ENCODE assay signal across 20 cellular contexts in the genomic region with DNA sequence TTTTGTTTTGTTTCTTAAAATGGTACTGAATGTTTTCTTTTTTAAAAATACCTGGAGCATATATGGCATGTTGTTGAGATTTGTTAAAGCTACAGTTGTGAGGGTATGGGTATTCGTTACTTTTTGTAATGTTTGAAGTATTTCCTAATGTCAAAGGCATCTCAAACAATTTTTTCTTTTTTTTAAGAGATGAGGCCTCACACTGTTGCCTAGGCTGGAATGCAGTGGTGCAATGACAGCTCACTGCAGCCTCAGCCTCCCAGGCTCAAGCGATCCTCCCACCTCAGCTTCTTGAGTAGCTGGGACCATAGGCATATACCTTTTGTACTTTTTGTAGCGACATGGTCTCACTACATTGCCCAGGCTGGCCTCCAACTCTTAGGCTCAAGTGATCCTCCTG. TPM values are rescaled to one million over a fixed set of nuclear protein-coding genes. Genes with fewer than 3 reads are reported as not detected.
DNase-seq lines count a peak whose midpoint lies in the region; ATAC-seq and TF ChIP-seq lines count a peak whose summit lies in the region.
"Had no signal": no experiment of that assay in that cellular context is flagged by ENCODE, and none has a peak within 500 bp of the region (broad histone marks: within the 10 kb centered on the region; RNA-seq: fewer than 3 reads in every experiment).

No MANE protein-coding gene starts in this region.

- H4K8ac ChIP-seq in mesenchymal stem cell (ENCODE audit: low read length), result no peak overlapping the region

- H2BK15ac ChIP-seq in mesenchymal stem cell (ENCODE audit: low read depth, poor library complexity, severe bottlenecking), result no peak overlapping the region

- no peak overlapping the region for H2AFZ ChIP-seq in mesenchymal stem cell (ENCODE audit: low read depth, low read length)

- no peak overlapping the region for H4K91ac ChIP-seq in mesenchymal stem cell (ENCODE audit: low read length)

- no peak overlapping the region for H3K14ac ChIP-seq in mesenchymal stem cell (ENCODE audit: low read length in 2 of 2)

- H3K18ac ChIP-seq in mesenchymal stem cell (ENCODE audit: low read depth in 1 of 2, low read length in 2 of 2), result no peak overlapping the region

- H3K36me3 ChIP-seq in mesenchymal stem cell (ENCODE audit: control insufficient read depth in 1 of 2, insufficient read depth in 2 of 2, low read depth in 1 of 2, low read length in 2 of 2) (peaks cover 61 to 97% of the 10 kb centered on the region in 2 experiments), prostate gland (peaks cover 4 to 7% of the 10 kb centered on the region in 2 donors)

- no peak overlapping the region for H3K4ac ChIP-seq in mesenchymal stem cell (ENCODE audit: low read depth in 1 of 2, low read length in 2 of 2)

- in situ Hi-C loops in astrocyte of the spinal cord (cut with HindIII; ENCODE audit: low sequenced_read_pairs), result no loop called here

- H3K4me2 ChIP-seq in mesenchymal stem cell (ENCODE audit: low read length, poor library complexity, severe bottlenecking), result no peak overlapping the region

- no peak overlapping the region for H2BK120ac ChIP-seq in mesenchymal stem cell (ENCODE audit: low read depth, low read length)

- DNase-seq in AG10803 (ENCODE audit: low read depth) (peak; percentile 56), M059J (ENCODE audit: low read depth) (peak; percentile 9), astrocyte of the spinal cord (ENCODE audit: low read depth, low spot score) (peak; percentile 12), mesenchymal stem cell (no peak), activated T-cell treated with anti-CD3 and anti-CD28 coated beads for 4 hours (no peak), prostate gland (ENCODE audit: low spot score) (no peak), GM19238 (ENCODE audit: insufficient read length, low spot score) (no peak)
- DNase-seq: CD4-positive, alpha-beta memory T cell; H7; lower lobe of right lung; NCI-H1092; NCI-H2081; NCI-H510A; nucleus accumbens had no signal

- H3K79me1 ChIP-seq in mesenchymal stem cell (replicated peaks; ENCODE audit: low read length, poor library complexity, severe bottlenecking), result peaks cover 27% of the 10 kb centered on the region

- intact Hi-C loops in prostate gland (cut with DNase I), result no loop called here

- no peak for TF ChIP-seq POLR2A in prostate gland (IDR thresholded peaks at IDR 0.05)

- H2AK5ac ChIP-seq in mesenchymal stem cell (ENCODE audit: low read length, severe bottlenecking), result peak overlapping the region; percentile 7

- H3K4me3 ChIP-seq in AG10803 (ENCODE audit: low read length) (no peak overlapping the region), astrocyte of the spinal cord (ENCODE audit: low read depth, low read length) (no peak overlapping the region), mesenchymal stem cell (ENCODE audit: insufficient read depth in 1 of 2, low read depth in 1 of 2, low read length in 2 of 2) (no peak overlapping the region), prostate gland (no peak overlapping the region)
- H3K4me3 ChIP-seq: lower lobe of right lung, right atrium auricular region, suprapubic skin had no signal

- H3K27me3 ChIP-seq in mesenchymal stem cell (ENCODE audit: control insufficient read depth in 1 of 2, insufficient read depth in 1 of 2, low read length in 2 of 2) (no peaks in the 10 kb centered on the region), prostate gland (replicated peaks; ENCODE audit: insufficient read depth) (no peaks in the 10 kb centered on the region)
- H3K27me3 ChIP-seq: right atrium auricular region, suprapubic skin had no signal

- H3K27ac ChIP-seq in mesenchymal stem cell (ENCODE audit: low read length, poor library complexity, severe bottlenecking) (peak overlapping the region; percentile 85), prostate gland (no peak overlapping the region)
- H3K27ac ChIP-seq: lower lobe of right lung, suprapubic skin had no signal

- no peak overlapping the region for H2BK12ac ChIP-seq in mesenchymal stem cell (ENCODE audit: low read length in 2 of 2)

- no peaks in the 10 kb centered on the region for H3K9me3 ChIP-seq in mesenchymal stem cell (ENCODE audit: control insufficient read depth, low read length)
- no peaks in the 10 kb centered on the region for H3K9me3 ChIP-seq in prostate gland
- H3K9me3 ChIP-seq: lower lobe of right lung, right atrium auricular region, suprapubic skin had no signal

- no peak overlapping the region for H3K9ac ChIP-seq in mesenchymal stem cell (ENCODE audit: low read length)

- peak overlapping the region; percentile 49 for H2BK5ac ChIP-seq in mesenchymal stem cell (ENCODE audit: low read depth, low read length, poor library complexity, severe bottlenecking)

- no peak overlapping the region for H3K23ac ChIP-seq in mesenchymal stem cell (ENCODE audit: low read length in 2 of 2)

- TF ChIP-seq CTCF in AG10803 (conservative IDR thresholded peaks at IDR 0.05; ENCODE audit: low read length) (no peak), astrocyte of the spinal cord (IDR thresholded peaks at IDR 0.05; ENCODE audit: low read depth, low read length) (no peak), prostate gland (IDR thresholded peaks at IDR 0.05) (no peak)

- no peak for ATAC-seq in HG02610 (IDR thresholded peaks at IDR 0.05; ENCODE audit: unreplicated experiment)
- ATAC-seq: activated naive CD4-positive, alpha-beta T cell treated with anti-CD3 and anti-CD28 coated beads, Interleukin-2, amount 50 U/mL, for 72 hours; lower lobe of right lung had no signal

- H3K4me1 ChIP-seq in mesenchymal stem cell (ENCODE audit: control insufficient read depth, insufficient read depth, low read depth, low read length) (peaks cover 5% of the 10 kb centered on the region), prostate gland (replicated peaks) (no peaks in the 10 kb centered on the region)
- H3K4me1 ChIP-seq: lower lobe of right lung, right atrium auricular region, suprapubic skin had no signal

- WGBS in mesenchymal stem cell, result 74% methylated on average over 2 of the region's 3 CpGs
- WGBS in prostate gland, result 90% methylated on average over 3 of the region's 3 CpGs

RNA-seq across cellular contexts. Expression of gene CLCN6, which starts 16.1 kb away (rescaled TPM):
- total RNA-seq in M059J (2014; rRNA removed; shearing (Covaris generic)), result 3.2 and 6.9 TPM in 2 replicates
- 23.7 TPM for polyA plus RNA-seq in mesenchymal stem cell (2013, experiment 1 of 2)
- 22.9 TPM for polyA plus RNA-seq in mesenchymal stem cell (2013, experiment 2 of 2)
- total RNA-seq in prostate gland, result 10 to 100 TPM; 13.4 to 45.0 TPM

RNA-seq across cellular contexts. Expression of gene MTHFR, which starts 16.3 kb away (rescaled TPM):
- 2.0 and 7.5 TPM in 2 replicates for total RNA-seq in M059J (2014; rRNA removed; shearing (Covaris generic))
- 13.7 TPM for polyA plus RNA-seq in mesenchymal stem cell (2013, experiment 1 of 2)
- polyA plus RNA-seq in mesenchymal stem cell (2013, experiment 2 of 2), result 13.3 TPM
- 10 to 100 TPM; 27.6 to 75.0 TPM for total RNA-seq in prostate gland

RNA-seq across cellular contexts. Expression of gene NPPA, which starts 25.5 kb away (rescaled TPM):
- not detected in 2 replicates for total RNA-seq in M059J (2014; rRNA removed; shearing (Covaris generic))
- polyA plus RNA-seq in mesenchymal stem cell (2013, experiment 1 of 2), result not detected
- polyA plus RNA-seq in mesenchymal stem cell (2013, experiment 2 of 2), result not detected
- total RNA-seq in prostate gland, result 1 to 10 TPM in 1 of 2 donors, not detected in 1; 1.3 TPM
- total RNA-seq: A673; activated naive CD4-positive, alpha-beta T cell treated with anti-CD3 and anti-CD28 coated beads, Interleukin-2, amount 50 U/mL, for 72 hours; CD4-positive, alpha-beta memory T cell; H7; RPMI7951; suprapubic skin had no signal
- polyA plus RNA-seq: CD4-positive, alpha-beta memory T cell had no signal

RNA-seq across cellular contexts. Expression of gene NPPB, which starts 36.7 kb away (rescaled TPM):
- 7.0 and 20.0 TPM in 2 replicates for total RNA-seq in M059J (2014; rRNA removed; shearing (Covaris generic))
- not detected for polyA plus RNA-seq in mesenchymal stem cell (2013, experiment 1 of 2)
- 0.07 TPM for polyA plus RNA-seq in mesenchymal stem cell (2013, experiment 2 of 2)
- total RNA-seq in prostate gland, result not detected
- total RNA-seq: A673; activated naive CD4-positive, alpha-beta T cell treated with anti-CD3 and anti-CD28 coated beads, Interleukin-2, amount 50 U/mL, for 72 hours; CD4-positive, alpha-beta memory T cell; lower lobe of right lung; RPMI7951; suprapubic skin had no signal
- polyA plus RNA-seq: CD4-positive, alpha-beta memory T cell had no signal

Comparison
In these comparisons a context has a peak if more than half of its experiments do, and no peak if none do; other contexts are left out.
1. DNase-seq: peak in AG10803 (single experiment), M059J (single experiment) and astrocyte of the spinal cord (single experiment); none in mesenchymal stem cell (single experiment), activated T-cell treated with anti-CD3 and anti-CD28 coated beads for 4 hours (single experiment), prostate gland (single experiment) and GM19238 (single experiment).